Comparison of ENCODE assay signal across 8 cellular contexts in genomic region chr7:129091484-129092002, GRCh38. TPM values are rescaled to one million over a fixed set of nuclear protein-coding genes. Genes with fewer than 3 reads are reported as not detected.
DNase-seq lines count a peak whose midpoint lies in the region; ATAC-seq and TF ChIP-seq lines count a peak whose summit lies in the region.

No MANE protein-coding gene starts in this region.

- H3K9me3 Mint-ChIP-seq in neural crest cell = no peaks in the 10 kb centered on the region
- no peaks in the 10 kb centered on the region for H3K9me3 Mint-ChIP-seq in stimulated activated naive CD8-positive, alpha-beta T cell treated with anti-CD3 and anti-CD28 coated beads, Interleukin-15, amount 100 ng/mL, for 72 hours

- TF ChIP-seq CTCF in Peyer's patch (IDR thresholded peaks at IDR 0.05) = peak; percentile 88 to 99 (median 95)
- peak; percentile 100 for TF ChIP-seq CTCF in fibroblast of the aortic adventitia (IDR thresholded peaks at IDR 0.05; ENCODE audit: insufficient read depth, low read length)
- peak; percentile 98 for TF ChIP-seq CTCF in neural crest cell (conservative IDR thresholded peaks at IDR 0.05)

- peak; percentile 53 for ATAC-seq in GM19023 (IDR thresholded peaks at IDR 0.05; ENCODE audit: unreplicated experiment)
- peak; percentile 83 for ATAC-seq in stimulated activated naive CD8-positive, alpha-beta T cell treated with anti-CD3 and anti-CD28 coated beads, Interleukin-15, amount 100 ng/mL, for 72 hours

- peaks cover 13% of the 10 kb centered on the region for H3K27me3 Mint-ChIP-seq in neural crest cell (ENCODE audit: low read depth)
- no peaks in the 10 kb centered on the region for H3K27me3 Mint-ChIP-seq in stimulated activated naive CD8-positive, alpha-beta T cell treated with anti-CD3 and anti-CD28 coated beads, Interleukin-15, amount 100 ng/mL, for 72 hours

- H3K4me1 ChIP-seq in Peyer's patch = peaks cover 0 to 4% (median 2%) of the 10 kb centered on the region in 4 donors

- no peak overlapping the region for H3K27ac ChIP-seq in Peyer's patch

- peak overlapping the region; percentile 19 for H3K27ac Mint-ChIP-seq in neural crest cell (ENCODE audit: unreplicated experiment)
- H3K27ac Mint-ChIP-seq in stimulated activated naive CD8-positive, alpha-beta T cell treated with anti-CD3 and anti-CD28 coated beads, Interleukin-15, amount 100 ng/mL, for 72 hours = peak overlapping the region in 1 of 2 donors; percentile 31

- H3K4me3 ChIP-seq in Peyer's patch (no peak overlapping the region), fibroblast of the aortic adventitia (ENCODE audit: low read depth, low read length) (no peak overlapping the region)

- no peaks in the 10 kb centered on the region for H3K9me3 ChIP-seq in Peyer's patch

- peak; percentile 80 for DNase-seq in AG08396 (ENCODE audit: low spot score)
- DNase-seq in Kasumi-1 (lab: John Stamatoyannopoulos, UW) = peak; percentile 66 to 69
- DNase-seq in Peyer's patch = peak; percentile 89 to 95 (median 93)
- DNase-seq in activated T-helper 1 cell treated with Interleukin-2 at 50 U/mL for 16 hours (ENCODE audit: low read depth) = peak; percentile 74
- peak; percentile 60 for DNase-seq in fibroblast of the aortic adventitia (ENCODE audit: low read depth)
- peak; percentile 99 for DNase-seq in neural crest cell (ENCODE audit: low read depth, low spot score)
- DNase-seq in stimulated activated naive CD8-positive, alpha-beta T cell treated with anti-CD3 and anti-CD28 coated beads, Interleukin-15, amount 100 ng/mL, for 72 hours = peak; percentile 88 to 89

- H3K36me3 ChIP-seq in Peyer's patch = no peaks in the 10 kb centered on the region

- H3K4me3 Mint-ChIP-seq in neural crest cell = no peak overlapping the region
- H3K4me3 Mint-ChIP-seq in stimulated activated naive CD8-positive, alpha-beta T cell treated with anti-CD3 and anti-CD28 coated beads, Interleukin-15, amount 100 ng/mL, for 72 hours = peak overlapping the region in 1 of 2 donors; percentile 38

- TF ChIP-seq POLR2A in Peyer's patch (IDR thresholded peaks at IDR 0.05) = no peak

- no peaks in the 10 kb centered on the region for H3K27me3 ChIP-seq in Peyer's patch

- H3K4me1 Mint-ChIP-seq in neural crest cell = peaks cover 7% of the 10 kb centered on the region
- peaks cover 31% of the 10 kb centered on the region for H3K4me1 Mint-ChIP-seq in stimulated activated naive CD8-positive, alpha-beta T cell treated with anti-CD3 and anti-CD28 coated beads, Interleukin-15, amount 100 ng/mL, for 72 hours

- no peaks in the 10 kb centered on the region for H3K36me3 Mint-ChIP-seq in neural crest cell (ENCODE audit: low read depth)

RNA-seq across cellular contexts. Expression of gene TNPO3, which starts 36.6 kb away (rescaled TPM):
- total RNA-seq in Peyer's patch (10 to 100 TPM; 25.2 to 55.3 (median 42.1) TPM), fibroblast of the aortic adventitia (ENCODE audit: low replicate concordance) (56.7 and 63.3 TPM in 2 replicates), neural crest cell (67.5 and 68.7 TPM in 2 replicates)

RNA-seq across cellular contexts. Expression of gene TSPAN33, which starts 53.0 kb away (rescaled TPM):
- total RNA-seq in Peyer's patch (10 to 100 TPM in 1 of 4 donors, 1 to 10 TPM in 3; 1.0 to 28.9 (median 3.5) TPM), fibroblast of the aortic adventitia (ENCODE audit: low replicate concordance) (not detected in 2 replicates), neural crest cell (15.9 and 16.7 TPM in 2 replicates)
